Comparison of ENCODE assay signal across 8 cellular contexts in the genomic region with DNA sequence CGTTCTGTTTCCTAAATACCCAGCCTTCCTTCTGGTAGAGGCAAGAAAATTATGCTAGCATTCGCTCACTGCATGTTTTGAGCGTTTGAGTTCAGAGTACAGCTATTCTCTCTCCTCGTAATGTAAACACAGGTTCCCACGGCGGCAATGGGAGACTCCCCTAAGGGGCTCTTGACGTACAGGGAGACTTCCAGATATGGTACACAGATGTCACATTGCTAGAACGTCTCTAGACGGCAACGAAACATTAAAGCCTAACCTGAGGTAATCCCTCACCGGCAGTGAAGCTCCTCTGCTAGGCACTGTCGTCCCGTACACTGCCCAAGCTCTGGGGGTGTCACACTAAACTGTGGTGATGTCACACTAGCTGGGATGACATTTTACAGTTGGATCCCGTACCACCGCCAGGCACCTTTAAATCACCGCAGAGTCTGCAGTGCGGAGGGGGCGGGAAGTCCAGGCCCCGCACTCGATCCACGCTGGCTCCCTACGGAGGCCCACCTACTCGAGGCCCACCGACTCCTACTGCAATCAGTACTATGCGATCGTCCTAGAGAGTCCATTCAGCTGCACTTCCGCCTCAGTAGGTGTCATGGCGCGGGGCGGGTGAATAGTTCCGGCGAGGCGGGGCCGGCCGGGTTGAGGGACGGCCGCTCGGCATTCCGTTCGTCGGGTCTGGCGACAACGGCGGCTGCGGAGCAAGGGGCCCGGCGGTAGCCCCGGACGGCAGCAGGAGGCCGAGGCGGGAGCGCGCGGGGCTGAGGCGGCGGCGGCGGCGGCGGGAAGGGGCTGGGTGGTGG.
DNase-seq lines count a peak whose midpoint lies in the region; ATAC-seq and TF ChIP-seq lines count a peak whose summit lies in the region.

Gene HIPK1 (plus strand): TSS at position 375 of the 800 bp plus-strand sequence.

- H3K36me3 ChIP-seq in ACC112 (ENCODE audit: insufficient read depth, low read length) = no peaks in the 10 kb centered on the region

- in situ Hi-C loops in T47D (cut with HindIII; ENCODE audit: low pct_unique_long_range_greater_than_20kb, low sequenced_read_pairs) = no loop called here

- peak; percentile 63 for ATAC-seq in GM18868 (IDR thresholded peaks at IDR 0.05; ENCODE audit: unreplicated experiment)
- peak; percentile 54 for ATAC-seq in HG03103 (IDR thresholded peaks at IDR 0.05; ENCODE audit: low read depth, unreplicated experiment)

- H3K27ac ChIP-seq in ACC112 (ENCODE audit: low read depth, low read length) (peak within 1 kb of the TSS; percentile 95), VCaP (peak within 1 kb of the TSS; percentile 83), skin epidermis (peak within 1 kb of the TSS; percentile 84 to 99 (median 96))

- TF ChIP-seq CTCF in VCaP (conservative IDR thresholded peaks at IDR 0.05) = no peak

- peaks cover 9% of the 10 kb centered on the region for H3K4me1 ChIP-seq in ACC112 (ENCODE audit: control insufficient read depth, insufficient read depth, low read length, unreplicated experiment)

- H3K9me3 ChIP-seq in iPS-18c (ENCODE audit: control insufficient read depth, insufficient read depth, low read length) = no peaks in the 10 kb centered on the region

- no peaks in the 10 kb centered on the region for H3K27me3 ChIP-seq in ACC112 (ENCODE audit: insufficient read depth, low read length)

- DNase-seq in NCI-H2171 treated with DMSO at 0.1 percent for 48 hours (lab: John Stamatoyannopoulos, UW) = peak; percentile 93
- peak; percentile 52 to 86 for DNase-seq in T47D (ENCODE audit: low read depth in 1 of 2, low spot score in 1 of 2)

- peaks cover 49% of the 10 kb centered on the region for H3K79me2 ChIP-seq in ACC112 (ENCODE audit: control insufficient read depth, insufficient read depth, low read length, unreplicated experiment)

- peak within 1 kb of the TSS; percentile 79 for H2AFZ ChIP-seq in ACC112 (ENCODE audit: low read length, unreplicated experiment)

- peak within 1 kb of the TSS; percentile 93 for H3K4me3 ChIP-seq in ACC112 (ENCODE audit: low read depth, low read length)
- H3K4me3 ChIP-seq in iPS-18c (ENCODE audit: insufficient read depth, low read depth, low read length) = peak within 1 kb of the TSS; percentile 85
- peak within 1 kb of the TSS; percentile 82 to 99 (median 98) for H3K4me3 ChIP-seq in skin epidermis

Comparison
In these comparisons a context has a peak if more than half of its experiments do, and no peak if none do; other contexts are left out.
1. Peak in every context shown above with its lines: DNase-seq, ATAC-seq, H3K4me3 ChIP-seq and H3K27ac ChIP-seq.